Comparison of ENCODE assay signal across 20 cellular contexts in genomic region chr7:18455644-18456043, GRCh38.
"Had no signal": no experiment of that assay in that cellular context is flagged by ENCODE, and none has a peak within 500 bp of the region (broad histone marks: within the 10 kb centered on the region; RNA-seq: fewer than 3 reads in every experiment).

No MANE protein-coding gene starts in this region.

- H3K4me3 ChIP-seq: esophagus muscularis mucosa, gastrocnemius medialis, heart right ventricle, psoas muscle, right lobe of liver, suprapubic skin, thyroid gland had no signal

- ATAC-seq: effector memory CD8-positive, alpha-beta T cell; gastrocnemius medialis; heart right ventricle; left lobe of liver; naive thymus-derived CD4-positive, alpha-beta T cell; psoas muscle; right lobe of liver; stimulated activated effector memory CD8-positive, alpha-beta T cell treated with anti-CD3 and anti-CD28 coated beads, Interleukin-12 subunit alpha, Interleukin-12 subunit beta, amount 100 ng/mL, for 72 hours; stimulated activated naive CD8-positive, alpha-beta T cell treated with anti-CD3 and anti-CD28 coated beads, Interleukin-15, Interleukin-2, amounts not matched to agents 100 U/mL and 50 U/mL, for 24 hours had no signal

- H3K27me3 ChIP-seq: esophagus muscularis mucosa, gastrocnemius medialis, heart right ventricle, right lobe of liver, suprapubic skin, thyroid gland had no signal

- DNase-seq: effector memory CD8-positive, alpha-beta T cell; gastrocnemius medialis; heart right ventricle; hypothalamus; mammary epithelial cell; naive thymus-derived CD4-positive, alpha-beta T cell; nephron progenitor cell; psoas muscle; retina; right lobe of liver; stimulated activated CD4-positive, alpha-beta T cell treated with anti-CD3 and anti-CD28 coated beads, Interleukin-4, amount 100 ng/mL, for 1 hour; stimulated activated CD8-positive, alpha-beta memory T cell treated with anti-CD3 and anti-CD28 coated beads, Interleukin-4, amount 100 ng/mL, for 48 hours; stimulated activated naive CD8-positive, alpha-beta T cell treated with anti-CD3 and anti-CD28 coated beads, Interleukin-15, Interleukin-2, amounts not matched to agents 100 U/mL and 50 U/mL, for 24 hours; thyroid gland had no signal

- H3K27ac ChIP-seq: epithelial cell of prostate, esophagus muscularis mucosa, gastrocnemius medialis, heart right ventricle, parathyroid adenoma, psoas muscle, right lobe of liver, suprapubic skin, thyroid gland had no signal
